Comparison of ENCODE assay signal across 29 cellular contexts in genomic region chr12:92905811-92906554, GRCh38. TPM values are rescaled to one million over a fixed set of nuclear protein-coding genes. Genes with fewer than 3 reads are reported as not detected.
DNase-seq lines count a peak whose midpoint lies in the region; ATAC-seq and TF ChIP-seq lines count a peak whose summit lies in the region.
"Had no signal": no experiment of that assay in that cellular context is flagged by ENCODE, and none has a peak within 500 bp of the region (broad histone marks: within the 10 kb centered on the region; RNA-seq: fewer than 3 reads in every experiment).

No MANE protein-coding gene starts in this region.

- peaks cover 0 to 18% (median 0%) of the 10 kb centered on the region in 11 donors for H3K9me3 Mint-ChIP-seq in naive thymus-derived CD4-positive, alpha-beta T cell
- H3K9me3 Mint-ChIP-seq: memory B cell, type B pancreatic cell had no signal

- H3K4me3 ChIP-seq in naive thymus-derived CD4-positive, alpha-beta T cell (ENCODE audit: low read length), result no peak overlapping the region
- no peak overlapping the region for H3K4me3 ChIP-seq in ascending aorta
- H3K4me3 ChIP-seq: breast epithelium, GM12878, neural progenitor cell, pancreas, skin epidermis had no signal

- H3K27me3 ChIP-seq in naive thymus-derived CD4-positive, alpha-beta T cell (ENCODE audit: control insufficient read depth in 2 of 2, insufficient read depth in 2 of 2, low read length in 2 of 2), result no peaks in the 10 kb centered on the region
- H3K27me3 ChIP-seq in ascending aorta, result no peaks in the 10 kb centered on the region
- H3K27me3 ChIP-seq: breast epithelium, neural progenitor cell, pancreas had no signal

- H3K36me3 ChIP-seq in naive thymus-derived CD4-positive, alpha-beta T cell (ENCODE audit: control insufficient read depth in 2 of 3, insufficient read depth in 3 of 3, low read length in 3 of 3), result no peaks in the 10 kb centered on the region
- H3K36me3 ChIP-seq in ascending aorta, result no peaks in the 10 kb centered on the region
- H3K36me3 ChIP-seq: breast epithelium, pancreas, WERI-Rb-1 had no signal

- intact Hi-C loops in naive thymus-derived CD4-positive, alpha-beta T cell (cut with micrococcal nuclease), result loop anchor here in 1 of 2 donors (2.0 kb wide), 1 partner anchor 15 kb away; no protein-coding TSS in a partner anchor
- intact Hi-C loops in ascending aorta (cut with DNase I), result no loop called here

- ATAC-seq in SK-N-SH treated with all-trans-retinoic acid at 6 μM for 48 hours, result peak; percentile 55; the same call in 2 of the 3 replicates
- ATAC-seq in naive thymus-derived CD4-positive, alpha-beta T cell, result no peak
- no peak for ATAC-seq in HG02938 (IDR thresholded peaks at IDR 0.05; ENCODE audit: unreplicated experiment)
- ATAC-seq: GM12878, pancreas had no signal

- H3K27ac Mint-ChIP-seq in naive thymus-derived CD4-positive, alpha-beta T cell, result peak overlapping the region in 8 of 9 donors; percentile 69 to 92 (median 86)
- H3K27ac Mint-ChIP-seq: activated CD4-positive, alpha-beta T cell treated with anti-CD3 and anti-CD28 coated beads, Interleukin-2, amount 10 ng/mL, durations not matched to agents 7 days and 5 days; memory B cell; neural progenitor cell; type B pancreatic cell had no signal

- peaks cover 6 to 15% of the 10 kb centered on the region in 2 donors for H3K4me1 ChIP-seq in naive thymus-derived CD4-positive, alpha-beta T cell (ENCODE audit: control insufficient read depth in 2 of 2, insufficient read depth in 2 of 2, low read length in 2 of 2)
- no peaks in the 10 kb centered on the region for H3K4me1 ChIP-seq in ascending aorta
- H3K4me1 ChIP-seq: breast epithelium, neural progenitor cell, pancreas had no signal

- H3K4me3 Mint-ChIP-seq in naive thymus-derived CD4-positive, alpha-beta T cell, result peak overlapping the region in 9 of 10 donors; percentile 76 to 92 (median 83)
- H3K4me3 Mint-ChIP-seq: activated CD4-positive, alpha-beta T cell treated with anti-CD3 and anti-CD28 coated beads, Interleukin-2, amount 10 ng/mL, durations not matched to agents 7 days and 5 days; CD14-positive monocyte; memory B cell; neural progenitor cell; type B pancreatic cell had no signal

- H3K27ac ChIP-seq in naive thymus-derived CD4-positive, alpha-beta T cell (ENCODE audit: low read depth, low read length), result peak overlapping the region; percentile 53
- no peak overlapping the region for H3K27ac ChIP-seq in ascending aorta
- H3K27ac ChIP-seq: breast epithelium, neural progenitor cell, pancreas, skin epidermis, WERI-Rb-1 had no signal

- no peaks in the 10 kb centered on the region for H3K27me3 Mint-ChIP-seq in naive thymus-derived CD4-positive, alpha-beta T cell
- H3K27me3 Mint-ChIP-seq: activated CD4-positive, alpha-beta T cell treated with anti-CD3 and anti-CD28 coated beads, Interleukin-2, amount 10 ng/mL, durations not matched to agents 7 days and 5 days; memory B cell; type B pancreatic cell had no signal

- H3K4me1 Mint-ChIP-seq in naive thymus-derived CD4-positive, alpha-beta T cell, result peaks cover 20 to 82% (median 44%) of the 10 kb centered on the region in 7 donors
- H3K4me1 Mint-ChIP-seq: neural progenitor cell had no signal

- no peak for TF ChIP-seq CTCF in ascending aorta (IDR thresholded peaks at IDR 0.05)

- in situ Hi-C loops in G401 (cut with HindIII; ENCODE audit: low sequenced_read_pairs), result no loop called here

- peak; percentile 17 for DNase-seq in NCI-H2171 treated with DMSO at 0.1 percent for 48 hours (lab: John Stamatoyannopoulos, UW)
- no peak for DNase-seq in NCI-H2171 (lab: John Stamatoyannopoulos, UW)
- DNase-seq in EL, result peak; percentile 14
- DNase-seq in naive thymus-derived CD4-positive, alpha-beta T cell, result no peak
- no peak for DNase-seq in G401 (ENCODE audit: low spot score)
- DNase-seq in ascending aorta (ENCODE audit: low spot score in 2 of 2), result no peak
- DNase-seq: 8988T; activated CD4-positive, alpha-beta T cell treated with anti-CD3 and anti-CD28 coated beads, Interleukin-2, amount 10 ng/mL, durations not matched to agents 7 days and 5 days; activated naive CD4-positive, alpha-beta T cell treated with Interleukin-2 at 50 U/mL for 16 hours; activated T-cell treated with anti-CD3 and anti-CD28 coated beads, Interleukin-2, amount 50 U/mL, for 48 hours; amygdala; hippocampal formation; KG1; NCI-H2029 treated with DMSO at 0.1 percent for 48 hours; NCI-H446; NCI-H774; pancreas; retina; SIG-M5; WERI-Rb-1 had no signal

- POLR2A ChIA-PET in naive thymus-derived CD4-positive, alpha-beta T cell (lab: Charles Lee), result interaction anchor here (0.6 to 10.9 kb wide), 2 partner anchors 23 to 419 kb away, joined by 3 to 127 read pairs; partner anchors contain the start of gene EEA1

- CTCF ChIA-PET in naive thymus-derived CD4-positive, alpha-beta T cell (lab: Charles Lee), result interaction anchor here (0.9 to 6.5 kb wide), 3 partner anchors 15 to 122 kb away, joined by 3 to 52 read pairs (median 3); partner anchors contain the start of gene EEA1

- H3K36me3 Mint-ChIP-seq in naive thymus-derived CD4-positive, alpha-beta T cell, result peaks cover 0 to 15% (median 0%) of the 10 kb centered on the region in 5 donors

- H3K9me3 ChIP-seq in naive thymus-derived CD4-positive, alpha-beta T cell (ENCODE audit: control insufficient read depth in 2 of 3, low read length in 3 of 3), result no peaks in the 10 kb centered on the region
- no peaks in the 10 kb centered on the region for H3K9me3 ChIP-seq in ascending aorta
- H3K9me3 ChIP-seq: pancreas had no signal

TF ChIP-seq in SK-N-SH treated with all-trans-retinoic acid at 6 μM for 48 hours, 23 proteins besides CTCF, POLR2A, EP300 and RAD21:
- no peak for TF ChIP-seq ZNF70 (CRISPR knock-in tag; IDR thresholded peaks at IDR 0.05)
- no peak for TF ChIP-seq ZNF8 (CRISPR knock-in tag; IDR thresholded peaks at IDR 0.05)
- no peak for TF ChIP-seq TOX (CRISPR knock-in tag; IDR thresholded peaks at IDR 0.05; ENCODE audit: borderline replicate concordance)
- TF ChIP-seq SNAI2 (CRISPR knock-in tag; IDR thresholded peaks at IDR 0.05), result no peak
- TF ChIP-seq TSHZ2 (CRISPR knock-in tag; IDR thresholded peaks at IDR 0.05), result no peak
- no peak for TF ChIP-seq ZC3H10 (CRISPR knock-in tag; IDR thresholded peaks at IDR 0.05)
- TF ChIP-seq CSDC2 (CRISPR knock-in tag; IDR thresholded peaks at IDR 0.05), result no peak

RNA-seq across cellular contexts. Expression of gene EEA1, which starts 23.1 kb away (rescaled TPM):
- 10 to 100 TPM; 20.9 to 28.3 (median 27.9) TPM for total RNA-seq in naive thymus-derived CD4-positive, alpha-beta T cell
- polyA plus RNA-seq in naive thymus-derived CD4-positive, alpha-beta T cell, result 10 to 100 TPM; 21.5 to 22.2 TPM
- total RNA-seq in G401 (2014; rRNA removed; shearing (Covaris generic)), result 7.6 and 10.0 TPM in 2 replicates
- total RNA-seq in ascending aorta, result 10.9 TPM

Comparison
In these comparisons a context has a peak if more than half of its experiments do, and no peak if none do; other contexts are left out.
1. DNase-seq: peak in NCI-H2171 treated with DMSO at 0.1 percent for 48 hours (single experiment) and EL (single experiment); none in NCI-H2171 (single experiment), naive thymus-derived CD4-positive, alpha-beta T cell (0 of 9), G401 (single experiment) and ascending aorta (0 of 2).